13 cellular contexts compared by ENCODE assay signal in genomic region chr4:1234296-1234695, GRCh38. TPM values are rescaled to one million over a fixed set of nuclear protein-coding genes. Genes with fewer than 3 reads are reported as not detected.
DNase-seq lines count a peak whose midpoint lies in the region; ATAC-seq and TF ChIP-seq lines count a peak whose summit lies in the region.
"Had no signal": no experiment of that assay in that cellular context is flagged by ENCODE, and none has a peak within 500 bp of the region (broad histone marks: within the 10 kb centered on the region; RNA-seq: fewer than 3 reads in every experiment).

No MANE protein-coding gene starts in this region.

- no peaks in the 10 kb centered on the region for H3K9me3 Mint-ChIP-seq in activated naive CD8-positive, alpha-beta T cell treated with anti-CD3 and anti-CD28 coated beads, Interleukin-2, amount 10 ng/mL, durations not matched to agents 7 days and 5 days
- no peaks in the 10 kb centered on the region for H3K9me3 Mint-ChIP-seq in activated naive CD8-positive, alpha-beta T cell treated with anti-CD3 and anti-CD28 coated beads, Interleukin-2, amount 50 U/mL, for 24 hours

- H3K27me3 ChIP-seq in left lung (no peaks in the 10 kb centered on the region), upper lobe of right lung (no peaks in the 10 kb centered on the region), colonic mucosa (no peaks in the 10 kb centered on the region)

- DNase-seq in activated naive CD8-positive, alpha-beta T cell treated with anti-CD3 and anti-CD28 coated beads, Interleukin-2, amount 10 ng/mL, durations not matched to agents 7 days and 5 days: no peak
- DNase-seq in activated naive CD8-positive, alpha-beta T cell treated with anti-CD3 and anti-CD28 coated beads, Interleukin-2, amount 50 U/mL, for 24 hours: no peak
- DNase-seq in epidermal melanocyte (ENCODE audit: insufficient read length, low spot score) (peak; percentile 83), left lung (peak in 1 of 2 donors; percentile 60), upper lobe of right lung (peak; percentile 31), colonic mucosa (no peak)
- DNase-seq in activated CD8-positive, alpha-beta memory T cell treated with anti-CD3 and anti-CD28 coated beads, Interleukin-2, amount 50 U/mL, for 4 hours: no peak
- DNase-seq: ACHN; activated CD4-positive, alpha-beta T cell treated with anti-CD3 and anti-CD28 coated beads, Interleukin-2, amount 50 U/mL, for 4 hours; H7; NCI-H2227 treated with DMSO at 0.1 percent for 48 hours; nucleus accumbens had no signal

- no peak overlapping the region for H3K9ac ChIP-seq in colonic mucosa (ENCODE audit: low read depth in 2 of 2, low read length in 2 of 2)

- ATAC-seq in activated naive CD8-positive, alpha-beta T cell treated with anti-CD3 and anti-CD28 coated beads, Interleukin-2, amount 10 ng/mL, durations not matched to agents 7 days and 5 days (ENCODE audit: low read depth): no peak
- no peak for ATAC-seq in activated naive CD8-positive, alpha-beta T cell treated with anti-CD3 and anti-CD28 coated beads, Interleukin-2, amount 50 U/mL, for 24 hours
- ATAC-seq in left lung: peak; percentile 12
- ATAC-seq in upper lobe of right lung: no peak
- ATAC-seq in GM18520 (IDR thresholded peaks at IDR 0.05; ENCODE audit: unreplicated experiment): no peak

- peak overlapping the region; percentile 48 for H3K27ac Mint-ChIP-seq in activated naive CD8-positive, alpha-beta T cell treated with anti-CD3 and anti-CD28 coated beads, Interleukin-2, amount 10 ng/mL, durations not matched to agents 7 days and 5 days
- H3K27ac Mint-ChIP-seq in activated naive CD8-positive, alpha-beta T cell treated with anti-CD3 and anti-CD28 coated beads, Interleukin-2, amount 50 U/mL, for 24 hours: no peak overlapping the region

- H3K9me3 ChIP-seq in left lung (no peaks in the 10 kb centered on the region), upper lobe of right lung (no peaks in the 10 kb centered on the region), colonic mucosa (no peaks in the 10 kb centered on the region)

- H3K4me1 Mint-ChIP-seq in activated naive CD8-positive, alpha-beta T cell treated with anti-CD3 and anti-CD28 coated beads, Interleukin-2, amount 10 ng/mL, durations not matched to agents 7 days and 5 days: peaks cover 2% of the 10 kb centered on the region
- peaks cover 2% of the 10 kb centered on the region for H3K4me1 Mint-ChIP-seq in activated naive CD8-positive, alpha-beta T cell treated with anti-CD3 and anti-CD28 coated beads, Interleukin-2, amount 50 U/mL, for 24 hours

- peaks cover 22% of the 10 kb centered on the region for H3K36me3 Mint-ChIP-seq in activated naive CD8-positive, alpha-beta T cell treated with anti-CD3 and anti-CD28 coated beads, Interleukin-2, amount 10 ng/mL, durations not matched to agents 7 days and 5 days
- H3K36me3 Mint-ChIP-seq in activated naive CD8-positive, alpha-beta T cell treated with anti-CD3 and anti-CD28 coated beads, Interleukin-2, amount 50 U/mL, for 24 hours (ENCODE audit: low read depth): peaks cover 18% of the 10 kb centered on the region

- no peaks in the 10 kb centered on the region for H3K27me3 Mint-ChIP-seq in activated naive CD8-positive, alpha-beta T cell treated with anti-CD3 and anti-CD28 coated beads, Interleukin-2, amount 10 ng/mL, durations not matched to agents 7 days and 5 days
- no peaks in the 10 kb centered on the region for H3K27me3 Mint-ChIP-seq in activated naive CD8-positive, alpha-beta T cell treated with anti-CD3 and anti-CD28 coated beads, Interleukin-2, amount 50 U/mL, for 24 hours

- peaks cover 0 to 88% of the 10 kb centered on the region in 2 donors for H3K36me3 ChIP-seq in left lung
- H3K36me3 ChIP-seq in upper lobe of right lung: peaks cover 81% of the 10 kb centered on the region
- peaks cover 7% of the 10 kb centered on the region for H3K36me3 ChIP-seq in colonic mucosa

- H3K4me3 Mint-ChIP-seq in activated naive CD8-positive, alpha-beta T cell treated with anti-CD3 and anti-CD28 coated beads, Interleukin-2, amount 10 ng/mL, durations not matched to agents 7 days and 5 days: no peak overlapping the region
- H3K4me3 Mint-ChIP-seq in activated naive CD8-positive, alpha-beta T cell treated with anti-CD3 and anti-CD28 coated beads, Interleukin-2, amount 50 U/mL, for 24 hours: no peak overlapping the region

- intact Hi-C loops in left lung (cut with DNase I): no loop called here
- intact Hi-C loops in upper lobe of right lung (cut with DNase I): no loop called here
- intact Hi-C loops in colonic mucosa (cut with DNase I): no loop called here

- H3K27ac ChIP-seq in left lung: peak overlapping the region; percentile 26 to 46
- peak overlapping the region; percentile 63 for H3K27ac ChIP-seq in upper lobe of right lung
- H3K27ac ChIP-seq in colonic mucosa: no peak overlapping the region

- H3K4me1 ChIP-seq in left lung (peaks cover 16 to 22% of the 10 kb centered on the region in 2 donors), upper lobe of right lung (peaks cover 21% of the 10 kb centered on the region), colonic mucosa (no peaks in the 10 kb centered on the region)

- H3K4me3 ChIP-seq in left lung (no peak overlapping the region), upper lobe of right lung (no peak overlapping the region), colonic mucosa (no peak overlapping the region)

- POLR2A ChIA-PET in activated naive CD8-positive, alpha-beta T cell treated with anti-CD3 and anti-CD28 coated beads, Interleukin-2, amount 10 ng/mL, durations not matched to agents 7 days and 5 days (lab: Charles Lee): interaction anchor here (1.0 kb wide), 1 partner anchor 13 kb away, joined by 3 read pairs; no protein-coding TSS in a partner anchor

- TF ChIP-seq CTCF in left lung (IDR thresholded peaks at IDR 0.05): no peak
- no peak for TF ChIP-seq CTCF in upper lobe of right lung (IDR thresholded peaks at IDR 0.05)
- no peak for TF ChIP-seq CTCF in colonic mucosa (IDR thresholded peaks at IDR 0.05)

RNA-seq across cellular contexts. Expression of gene CTBP1, which starts 14.6 kb away (rescaled TPM):
- total RNA-seq in activated naive CD8-positive, alpha-beta T cell treated with anti-CD3 and anti-CD28 coated beads, Interleukin-2, amount 10 ng/mL, durations not matched to agents 7 days and 5 days: 100 to 1,000 TPM; 194 to 211 TPM
- total RNA-seq in left lung (100 to 1,000 TPM; 146 to 167 TPM), upper lobe of right lung (169 TPM), colonic mucosa (100 to 1,000 TPM; 137 to 200 TPM)

RNA-seq across cellular contexts. Expression of gene MAEA, which starts 55.4 kb away (rescaled TPM):
- total RNA-seq in activated naive CD8-positive, alpha-beta T cell treated with anti-CD3 and anti-CD28 coated beads, Interleukin-2, amount 10 ng/mL, durations not matched to agents 7 days and 5 days: 10 to 100 TPM; 73.2 to 82.9 TPM
- 10 to 100 TPM; 43.8 to 56.3 TPM for total RNA-seq in left lung
- 63.2 TPM for total RNA-seq in upper lobe of right lung
- 100 to 1,000 TPM in 1 of 2 donors, 10 to 100 TPM in 1; 65.8 to 124 TPM for total RNA-seq in colonic mucosa

Comparison
In these comparisons a context has a peak if more than half of its experiments do, and no peak if none do; other contexts are left out.
1. DNase-seq: peak in epidermal melanocyte (single experiment) and upper lobe of right lung (single experiment); none in activated naive CD8-positive, alpha-beta T cell treated with anti-CD3 and anti-CD28 coated beads, Interleukin-2, amount 10 ng/mL, durations not matched to agents 7 days and 5 days (single experiment), activated naive CD8-positive, alpha-beta T cell treated with anti-CD3 and anti-CD28 coated beads, Interleukin-2, amount 50 U/mL, for 24 hours (single experiment), activated CD8-positive, alpha-beta memory T cell treated with anti-CD3 and anti-CD28 coated beads, Interleukin-2, amount 50 U/mL, for 4 hours (single experiment) and colonic mucosa (single experiment).